In genomic region chr3:193743702-193744047, GRCh38 we compare ENCODE assay signal across 9 cellular contexts.
DNase-seq lines count a peak whose midpoint lies in the region; ATAC-seq and TF ChIP-seq lines count a peak whose summit lies in the region.
"Had no signal": no experiment of that assay in that cellular context is flagged by ENCODE, and none has a peak within 500 bp of the region (broad histone marks: within the 10 kb centered on the region; RNA-seq: fewer than 3 reads in every experiment).

No MANE protein-coding gene starts in this region.

- H3K4me3 ChIP-seq in OCI-LY3 (ENCODE audit: low read length) (peak overlapping the region; percentile 55), aorta (ENCODE audit: low read length in 2 of 2) (no peak overlapping the region)
- H3K4me3 ChIP-seq in naive thymus-derived CD4-positive, alpha-beta T cell (ENCODE audit: low read length) = no peak overlapping the region

- POLR2A ChIA-PET in naive thymus-derived CD4-positive, alpha-beta T cell (lab: Charles Lee) = no interaction called here

- peaks cover 0 to 13% (median 5%) of the 10 kb centered on the region in 5 donors for H3K27me3 Mint-ChIP-seq in naive thymus-derived CD4-positive, alpha-beta T cell
- H3K27me3 Mint-ChIP-seq in activated CD8-positive, alpha-beta memory T cell treated with anti-CD3 and anti-CD28 coated beads, Interleukin-2, amount 10 ng/mL, durations not matched to agents 7 days and 5 days = peaks cover 32% of the 10 kb centered on the region

- H3K36me3 ChIP-seq in OCI-LY3 (replicated peaks; ENCODE audit: low read depth, low read length) (no peaks in the 10 kb centered on the region), aorta (ENCODE audit: control insufficient read depth in 1 of 2, insufficient read depth in 2 of 2, low read length in 1 of 2) (no peaks in the 10 kb centered on the region)
- no peaks in the 10 kb centered on the region for H3K36me3 ChIP-seq in naive thymus-derived CD4-positive, alpha-beta T cell (ENCODE audit: control insufficient read depth in 2 of 3, insufficient read depth in 3 of 3, low read length in 3 of 3)

- H3K4me1 Mint-ChIP-seq in naive thymus-derived CD4-positive, alpha-beta T cell = peaks cover 7 to 11% (median 7%) of the 10 kb centered on the region in 7 donors
- H3K4me1 Mint-ChIP-seq in activated CD8-positive, alpha-beta memory T cell treated with anti-CD3 and anti-CD28 coated beads, Interleukin-2, amount 10 ng/mL, durations not matched to agents 7 days and 5 days = peaks cover 6% of the 10 kb centered on the region

- no peak for TF ChIP-seq CTCF in OCI-LY3 (IDR thresholded peaks at IDR 0.05; ENCODE audit: low read depth, low read length)

- H2AFZ ChIP-seq in OCI-LY3 (ENCODE audit: low read depth, low read length) = peak overlapping the region; percentile 57

- peak overlapping the region; percentile 19; the same call in 1 of the 2 replicates for H3K9ac ChIP-seq in OCI-LY3 (ENCODE audit: low read length)

- peak; percentile 51 for ATAC-seq in GM18873 (IDR thresholded peaks at IDR 0.05; ENCODE audit: low FRiP score, unreplicated experiment)
- ATAC-seq in HG02798 (IDR thresholded peaks at IDR 0.05; ENCODE audit: poor library complexity, unreplicated experiment) = peak; percentile 70
- ATAC-seq in naive thymus-derived CD4-positive, alpha-beta T cell = no peak
- ATAC-seq in activated CD8-positive, alpha-beta memory T cell treated with anti-CD3 and anti-CD28 coated beads, Interleukin-2, amount 10 ng/mL, durations not matched to agents 7 days and 5 days = no peak
- no peak for ATAC-seq in aorta (ENCODE audit: low FRiP score)
- no peak for ATAC-seq in SK-N-SH treated with all-trans-retinoic acid at 6 μM for 48 hours

- H3K9me3 ChIP-seq in OCI-LY3 (ENCODE audit: insufficient read depth, low read length) = no peaks in the 10 kb centered on the region
- no peaks in the 10 kb centered on the region for H3K9me3 ChIP-seq in naive thymus-derived CD4-positive, alpha-beta T cell (ENCODE audit: control insufficient read depth in 2 of 3, low read length in 3 of 3)
- H3K9me3 ChIP-seq in aorta (ENCODE audit: control insufficient read depth, low read length) = no peaks in the 10 kb centered on the region

- peak overlapping the region; percentile 76 for H3K4me2 ChIP-seq in OCI-LY3 (ENCODE audit: low read length)

- H3K27me3 ChIP-seq in OCI-LY3 (ENCODE audit: low read depth, low read length) = no peaks in the 10 kb centered on the region
- H3K27me3 ChIP-seq in naive thymus-derived CD4-positive, alpha-beta T cell (ENCODE audit: control insufficient read depth in 2 of 2, insufficient read depth in 2 of 2, low read length in 2 of 2) = peaks cover 0 to 5% of the 10 kb centered on the region in 2 donors
- H3K27me3 ChIP-seq in aorta (ENCODE audit: control insufficient read depth in 1 of 2, insufficient read depth in 2 of 2, low read length in 1 of 2) = no peaks in the 10 kb centered on the region

- peak in 2 of 9 donors; percentile 1 to 4 for DNase-seq in naive thymus-derived CD4-positive, alpha-beta T cell
- DNase-seq in T1000 (lab: John Stamatoyannopoulos, UW) (no peak), aorta (no peak)
- DNase-seq in activated CD8-positive, alpha-beta memory T cell treated with anti-CD3 and anti-CD28 coated beads, Interleukin-2, amount 10 ng/mL, durations not matched to agents 7 days and 5 days = no peak
- DNase-seq: SW 1271 had no signal

- H3K27ac ChIP-seq in OCI-LY3 (ENCODE audit: low read length) = no peak overlapping the region; the same call in 1 of the 2 replicates
- H3K27ac ChIP-seq in naive thymus-derived CD4-positive, alpha-beta T cell (ENCODE audit: low read depth, low read length) = no peak overlapping the region
- H3K27ac ChIP-seq in aorta (ENCODE audit: low read depth in 1 of 2, low read length in 2 of 2) = no peak overlapping the region

- H3K36me3 Mint-ChIP-seq in naive thymus-derived CD4-positive, alpha-beta T cell = no peaks in the 10 kb centered on the region
- no peaks in the 10 kb centered on the region for H3K36me3 Mint-ChIP-seq in activated CD8-positive, alpha-beta memory T cell treated with anti-CD3 and anti-CD28 coated beads, Interleukin-2, amount 10 ng/mL, durations not matched to agents 7 days and 5 days

- H3K4me1 ChIP-seq in OCI-LY3 (ENCODE audit: low read length) (peaks cover 29% of the 10 kb centered on the region), aorta (ENCODE audit: control insufficient read depth in 1 of 2, insufficient read depth in 2 of 2, low read length in 2 of 2) (no peaks in the 10 kb centered on the region)
- no peaks in the 10 kb centered on the region for H3K4me1 ChIP-seq in naive thymus-derived CD4-positive, alpha-beta T cell (ENCODE audit: control insufficient read depth in 2 of 2, insufficient read depth in 2 of 2, low read length in 2 of 2)

- H3K9me3 Mint-ChIP-seq in naive thymus-derived CD4-positive, alpha-beta T cell = peaks cover 0 to 2% (median 0%) of the 10 kb centered on the region in 11 donors
- no peaks in the 10 kb centered on the region for H3K9me3 Mint-ChIP-seq in activated CD8-positive, alpha-beta memory T cell treated with anti-CD3 and anti-CD28 coated beads, Interleukin-2, amount 10 ng/mL, durations not matched to agents 7 days and 5 days (ENCODE audit: low read depth)

- H3K79me2 ChIP-seq in OCI-LY3 (ENCODE audit: low read length) = no peaks in the 10 kb centered on the region

- H4K20me1 ChIP-seq in OCI-LY3 (ENCODE audit: insufficient read depth, low read length) = no peaks in the 10 kb centered on the region

- CTCF ChIA-PET in naive thymus-derived CD4-positive, alpha-beta T cell (lab: Charles Lee) = no interaction called here
- CTCF ChIA-PET in activated CD8-positive, alpha-beta memory T cell treated with anti-CD3 and anti-CD28 coated beads, Interleukin-2, amount 10 ng/mL, durations not matched to agents 7 days and 5 days (lab: Charles Lee) = interaction anchor here (0.9 kb wide), 1 partner anchor 572 kb away, joined by 3 read pairs; no protein-coding TSS in a partner anchor

- intact Hi-C loops in naive thymus-derived CD4-positive, alpha-beta T cell (cut with micrococcal nuclease) = no loop called here
- intact Hi-C loops in aorta (cut with DNase I) = no loop called here

- 68% methylated on average over 8 of the region's 8 CpGs for WGBS in aorta, 2 donors

- H3K27ac Mint-ChIP-seq in naive thymus-derived CD4-positive, alpha-beta T cell = peak overlapping the region in 1 of 9 donors; percentile 6
- no peak overlapping the region for H3K27ac Mint-ChIP-seq in activated CD8-positive, alpha-beta memory T cell treated with anti-CD3 and anti-CD28 coated beads, Interleukin-2, amount 10 ng/mL, durations not matched to agents 7 days and 5 days

- peak overlapping the region in 7 of 10 donors; percentile 6 to 62 (median 39) for H3K4me3 Mint-ChIP-seq in naive thymus-derived CD4-positive, alpha-beta T cell
- H3K4me3 Mint-ChIP-seq in activated CD8-positive, alpha-beta memory T cell treated with anti-CD3 and anti-CD28 coated beads, Interleukin-2, amount 10 ng/mL, durations not matched to agents 7 days and 5 days = no peak overlapping the region

TF ChIP-seq in SK-N-SH treated with all-trans-retinoic acid at 6 μM for 48 hours, 23 proteins besides CTCF, POLR2A, EP300 and RAD21 (continues in another document):
- TF ChIP-seq PPARA (CRISPR knock-in tag; IDR thresholded peaks at IDR 0.05; ENCODE audit: borderline replicate concordance) = no peak
- no peak for TF ChIP-seq POU6F1 (CRISPR knock-in tag; IDR thresholded peaks at IDR 0.05; ENCODE audit: borderline replicate concordance, low read depth)
- no peak for TF ChIP-seq SNAI2 (CRISPR knock-in tag; IDR thresholded peaks at IDR 0.05)
- no peak for TF ChIP-seq TOX (CRISPR knock-in tag; IDR thresholded peaks at IDR 0.05; ENCODE audit: borderline replicate concordance)
- no peak for TF ChIP-seq ARNTL (CRISPR knock-in tag; IDR thresholded peaks at IDR 0.05; ENCODE audit: borderline replicate concordance, low read depth)
- no peak for TF ChIP-seq PATZ1 (CRISPR knock-in tag; IDR thresholded peaks at IDR 0.05; ENCODE audit: borderline replicate concordance)
- TF ChIP-seq ZNF8 (CRISPR knock-in tag; IDR thresholded peaks at IDR 0.05) = no peak

Comparison
In these comparisons a context has a peak if more than half of its experiments do, and no peak if none do; other contexts are left out.
1. ATAC-seq: peak in GM18873 (single experiment) and HG02798 (single experiment); none in naive thymus-derived CD4-positive, alpha-beta T cell (single experiment), activated CD8-positive, alpha-beta memory T cell treated with anti-CD3 and anti-CD28 coated beads, Interleukin-2, amount 10 ng/mL, durations not matched to agents 7 days and 5 days (single experiment), aorta (single experiment) and SK-N-SH treated with all-trans-retinoic acid at 6 μM for 48 hours (single experiment).